Comparison of ENCODE assay signal across 1 cellular context in genomic region chr16:9077001-9077809, GRCh38.
TF ChIP-seq lines count a peak whose summit lies in the region.

No MANE protein-coding gene starts in this region.

TF ChIP-seq in HCT116, 20 proteins besides CTCF, POLR2A, EP300 and RAD21 (continued from another document):
- TF ChIP-seq REST (IDR thresholded peaks at IDR 0.05; ENCODE audit: low read depth) = no peak
- peak; percentile 45 for TF ChIP-seq FOSL1 (IDR thresholded peaks at IDR 0.05; ENCODE audit: low read depth)
- no peak for TF ChIP-seq EGR1 (IDR thresholded peaks at IDR 0.05; ENCODE audit: low read depth)
